In genomic region chr10:113168560-113168959, GRCh38 we compare ENCODE assay signal across 13 cellular contexts.
DNase-seq lines count a peak whose midpoint lies in the region; ATAC-seq and TF ChIP-seq lines count a peak whose summit lies in the region.
"Had no signal": no experiment of that assay in that cellular context is flagged by ENCODE, and none has a peak within 500 bp of the region (broad histone marks: within the 10 kb centered on the region; RNA-seq: fewer than 3 reads in every experiment).

No MANE protein-coding gene starts in this region.

- H4K5ac ChIP-seq in H9 (ENCODE audit: insufficient read length, low read depth, low read length), result no peak overlapping the region

- peak; percentile 4 for ATAC-seq in left colon
- no peak for ATAC-seq in HG03097 (IDR thresholded peaks at IDR 0.05; ENCODE audit: low FRiP score, unreplicated experiment)
- ATAC-seq: Right ventricle myocardium inferior, SK-N-SH treated with all-trans-retinoic acid at 6 μM for 48 hours had no signal

- no peak overlapping the region for H3K18ac ChIP-seq in H9 (ENCODE audit: insufficient read length, low read depth, low read length)

- H3K27me3 Mint-ChIP-seq in H9 (ENCODE audit: low read depth), result no peaks in the 10 kb centered on the region

- H2AFZ ChIP-seq in H9 (ENCODE audit: low read length), result no peak overlapping the region

- H3K9me3 Mint-ChIP-seq in H9, result no peaks in the 10 kb centered on the region; a peak in 1 of 5 replicates

- DNase-seq in H9, result no peak
- DNase-seq in SJSA1 (ENCODE audit: low read depth in 1 of 2, low spot score in 2 of 2), result peak in 1 of 2 experiments; percentile 45
- DNase-seq in left colon, result no peak
- DNase-seq in smooth muscle cell of the brain vasculature (ENCODE audit: low read depth, low spot score), result peak; percentile 50
- DNase-seq in HuH-7 (ENCODE audit: low spot score), result no peak
- DNase-seq in NCI-H187 treated with DMSO at 0.1 percent for 48 hours (lab: John Stamatoyannopoulos, UW), result no peak
- DNase-seq: H7, NCI-H1092, NCI-H1694, NCI-H446 had no signal

- H4K91ac ChIP-seq in H9 (ENCODE audit: insufficient read length, low read depth, low read length), result no peak overlapping the region

- H3T11ph ChIP-seq in H9 (ENCODE audit: low read length), result no peak overlapping the region

- H2BK12ac ChIP-seq in H9 (ENCODE audit: insufficient read length, low read depth, low read length), result no peak overlapping the region

- peaks cover 13% of the 10 kb centered on the region for H3K36me3 ChIP-seq in SJSA1

- H3K56ac ChIP-seq in H9 (ENCODE audit: insufficient read length, low read depth, low read length), result no peak overlapping the region

- H3K9me3 ChIP-seq in H9 (ENCODE audit: control insufficient read depth, low read depth, low read length), result no peaks in the 10 kb centered on the region
- H3K9me3 ChIP-seq in SJSA1 (replicated peaks), result no peaks in the 10 kb centered on the region

- no peak overlapping the region for H2BK5ac ChIP-seq in H9 (ENCODE audit: insufficient read length, low read length)

- H3K4me1 Mint-ChIP-seq in H9, result peaks cover 54 to 67% of the 10 kb centered on the region in 2 experiments

- H3K27me3 ChIP-seq in H9 (ENCODE audit: insufficient read depth, low read length), result no peaks in the 10 kb centered on the region
- no peaks in the 10 kb centered on the region for H3K27me3 ChIP-seq in SJSA1 (replicated peaks)

- H3K14ac ChIP-seq in H9 (ENCODE audit: insufficient read depth, low read length), result no peak overlapping the region

- H2BK15ac ChIP-seq in H9 (ENCODE audit: low read depth, low read length), result no peak overlapping the region

- no peak overlapping the region for H2BK120ac ChIP-seq in H9 (ENCODE audit: low read depth, low read length, poor library complexity, severe bottlenecking)

- no peaks in the 10 kb centered on the region for H3K79me1 ChIP-seq in H9 (ENCODE audit: insufficient read depth, low read depth, low read length, poor library complexity, severe bottlenecking)

- no peak overlapping the region for H4K8ac ChIP-seq in H9 (replicated peaks; ENCODE audit: insufficient read length, low read depth, low read length)

- H3K27ac ChIP-seq in H9 (ENCODE audit: insufficient read length, low read depth, low read length) (no peak overlapping the region), SJSA1 (peak overlapping the region; percentile 25)

- H3K4ac ChIP-seq in H9 (ENCODE audit: low read depth, low read length), result no peak overlapping the region

- H3K23me2 ChIP-seq in H9 (ENCODE audit: insufficient read length, low read depth, low read length, poor library complexity, severe bottlenecking), result no peaks in the 10 kb centered on the region

- TF ChIP-seq CTCF in H9 (conservative IDR thresholded peaks at IDR 0.05), result no peak

- no peak overlapping the region for H3K9ac ChIP-seq in H9 (ENCODE audit: extremely low read depth, insufficient read length, low read length)

- no peaks in the 10 kb centered on the region for H4K20me1 ChIP-seq in H9 (ENCODE audit: control insufficient read depth, insufficient read depth, insufficient read length)

- intact Hi-C loops in left colon (cut with DNase I, micrococcal nuclease), result no loop called here

- peak overlapping the region in 2 of 3 experiments; percentile 89 to 97; a peak in 5 of 7 replicates for H3K27ac Mint-ChIP-seq in H9

- H3K4me3 Mint-ChIP-seq in H9, result no peak overlapping the region

- no peak overlapping the region for H2BK20ac ChIP-seq in H9 (ENCODE audit: low read depth, low read length, poor library complexity, severe bottlenecking)

- H3K79me2 ChIP-seq in H9 (ENCODE audit: insufficient read depth, low read length), result no peaks in the 10 kb centered on the region

- H3K4me1 ChIP-seq in H9 (ENCODE audit: insufficient read depth, low read length) (peaks cover 11% of the 10 kb centered on the region; the same call in 1 of the 2 replicates), SJSA1 (replicated peaks) (peaks cover 21% of the 10 kb centered on the region)

- peaks cover 4 to 28% (median 21%) of the 10 kb centered on the region in 3 experiments; a peak in 5 of 7 replicates for H3K36me3 Mint-ChIP-seq in H9 (ENCODE audit: insufficient read depth in 1 of 3, low read depth in 3 of 3)

- no peak overlapping the region for H3K4me2 ChIP-seq in H9 (ENCODE audit: insufficient read depth, insufficient read length, low read length)

- no peak overlapping the region for H3K23ac ChIP-seq in H9 (ENCODE audit: insufficient read length, low read depth, low read length)

- no peak overlapping the region for H3K4me3 ChIP-seq in SJSA1

- no CpG with 5 or more reads among the region's 6 CpGs for WGBS in H9 (ENCODE audit: extremely low coverage, insufficient read length, low lambda C conversion rate)

- no peak overlapping the region for H2AK5ac ChIP-seq in H9 (ENCODE audit: insufficient read length, low read length)
